In genomic region chr6:148745926-148746325, GRCh38 we compare ENCODE assay signal across 8 cellular contexts. TPM values are rescaled to one million over a fixed set of nuclear protein-coding genes. Genes with fewer than 3 reads are reported as not detected.
DNase-seq lines count a peak whose midpoint lies in the region; ATAC-seq and TF ChIP-seq lines count a peak whose summit lies in the region.

No MANE protein-coding gene starts in this region.

- DNase-seq in BJ (ENCODE audit: low read depth) (no peak), colonic mucosa (no peak), natural killer cell (no peak), NCI-H187 (lab: John Stamatoyannopoulos, UW) (no peak)

- no peaks in the 10 kb centered on the region for H3K27me3 ChIP-seq in BJ (ENCODE audit: control insufficient read depth, insufficient read depth, low read length)
- no peaks in the 10 kb centered on the region for H3K27me3 ChIP-seq in Loucy (ENCODE audit: insufficient read depth, low read length, poor library complexity, severe bottlenecking)
- H3K27me3 ChIP-seq in colonic mucosa, result peaks cover 21% of the 10 kb centered on the region

- POLR2A ChIA-PET in BJ (lab: Charles Lee), result no interaction called here

- H3K4me1 Mint-ChIP-seq in natural killer cell, result peaks cover 34 to 41% of the 10 kb centered on the region in 2 donors

- TF ChIP-seq CTCF in BJ (IDR thresholded peaks at IDR 0.05; ENCODE audit: insufficient read depth, low read depth, low read length) (no peak), Loucy (conservative IDR thresholded peaks at IDR 0.05; ENCODE audit: low read length) (no peak), colonic mucosa (IDR thresholded peaks at IDR 0.05) (no peak), natural killer cell (IDR thresholded peaks at IDR 0.05) (no peak)

- H3K79me2 ChIP-seq in Loucy (ENCODE audit: insufficient read depth, low read length), result peaks cover 35% of the 10 kb centered on the region; the same call in 1 of the 2 replicates

- no peak for ATAC-seq in natural killer cell
- no peak for ATAC-seq in HG03025 (IDR thresholded peaks at IDR 0.05; ENCODE audit: low FRiP score, unreplicated experiment)
- no peak for ATAC-seq in esophagus mucosa
- ATAC-seq in HG03432 (IDR thresholded peaks at IDR 0.05; ENCODE audit: unreplicated experiment), result no peak

- CTCF ChIA-PET in BJ (lab: Yijun Ruan, JAX), result interaction anchor here (0.6 kb wide), 1 partner anchor 29 kb away, joined by 3 read pairs; no protein-coding TSS in a partner anchor

- H3K4me2 ChIP-seq in Loucy (ENCODE audit: low read depth, low read length, poor library complexity, severe bottlenecking), result peak overlapping the region; percentile 75

- peaks cover 17% of the 10 kb centered on the region for H4K20me1 ChIP-seq in Loucy (ENCODE audit: insufficient read depth, low read length, poor library complexity, severe bottlenecking)

- peak overlapping the region; percentile 86 for H2AFZ ChIP-seq in Loucy (ENCODE audit: low read length)

- H3K4me3 Mint-ChIP-seq in natural killer cell, result peak overlapping the region; percentile 99

- H3K36me3 ChIP-seq in BJ (ENCODE audit: control insufficient read depth, insufficient read depth, low read length) (no peaks in the 10 kb centered on the region), Loucy (ENCODE audit: insufficient read depth, low read length) (no peaks in the 10 kb centered on the region), colonic mucosa (no peaks in the 10 kb centered on the region)

- H3K36me3 Mint-ChIP-seq in natural killer cell, result no peaks in the 10 kb centered on the region

- H3K9me2 ChIP-seq in Loucy (replicated peaks; ENCODE audit: low read depth, low read length), result no peaks in the 10 kb centered on the region

- H3K4me3 ChIP-seq in BJ (ENCODE audit: low read depth, low read length) (peak overlapping the region; percentile 81), Loucy (ENCODE audit: low read length, poor library complexity, severe bottlenecking) (peak overlapping the region; percentile 74), colonic mucosa (no peak overlapping the region)

- H3K9me3 ChIP-seq in Loucy (ENCODE audit: insufficient read depth, low read depth, low read length) (no peaks in the 10 kb centered on the region), colonic mucosa (no peaks in the 10 kb centered on the region)

- H3K9me3 Mint-ChIP-seq in natural killer cell, result no peaks in the 10 kb centered on the region

- peak overlapping the region; percentile 62 for H3K27ac ChIP-seq in colonic mucosa

- H3K4me1 ChIP-seq in Loucy (ENCODE audit: insufficient read depth, low read length, poor library complexity, severe bottlenecking) (peaks cover 19% of the 10 kb centered on the region), colonic mucosa (no peaks in the 10 kb centered on the region)

- peak overlapping the region; percentile 84 to 95 for H3K27ac Mint-ChIP-seq in natural killer cell

- intact Hi-C loops in colonic mucosa (cut with DNase I), result loop anchor here (10.0 kb wide), 1 partner anchor 199 kb away; no protein-coding TSS in a partner anchor
- intact Hi-C loops in natural killer cell (cut with micrococcal nuclease), result loop anchor here (1.0 to 5.0 kb wide), 6 partner anchors 12 to 571 kb away; partner anchors contain the start of gene TAB2

- H3K9ac ChIP-seq in Loucy (ENCODE audit: low read depth, low read length, poor library complexity, severe bottlenecking) (peak overlapping the region; percentile 69), colonic mucosa (ENCODE audit: low read depth in 2 of 2, low read length in 2 of 2) (peak overlapping the region in 1 of 2 donors; percentile 38)

- H3K27me3 Mint-ChIP-seq in natural killer cell (ENCODE audit: low read depth in 2 of 2), result peaks cover 0 to 8% of the 10 kb centered on the region in 2 donors

- H3F3A ChIP-seq in Loucy (ENCODE audit: low read depth), result no peaks in the 10 kb centered on the region

RNA-seq across cellular contexts. Expression of gene UST, which starts 0.9 kb away (rescaled TPM):
- 6.8 and 11.6 TPM in 2 replicates for polyA plus RNA-seq in BJ (2011; rRNA removed)
- 6.1 and 11.4 TPM in 2 replicates for polyA minus RNA-seq in BJ (2011; rRNA and poly(A)+ RNA removed)
- total RNA-seq in colonic mucosa (1 to 10 TPM; 1.1 to 2.7 TPM), natural killer cell (10 to 100 TPM in 2 of 3 donors, 1 to 10 TPM in 1; 6.3 to 11.9 (median 10.6) TPM), esophagus mucosa (3.0 TPM)
